Comparison of ENCODE assay signal across 11 cellular contexts in genomic region chr6:144999127-144999526, GRCh38.
"Had no signal": no experiment of that assay in that cellular context is flagged by ENCODE, and none has a peak within 500 bp of the region (broad histone marks: within the 10 kb centered on the region; RNA-seq: fewer than 3 reads in every experiment).

No MANE protein-coding gene starts in this region.

- H3K4me1 ChIP-seq: esophagus squamous epithelium, lower lobe of right lung had no signal

- DNase-seq: activated CD4-positive, alpha-beta T cell treated with anti-CD3 and anti-CD28 coated beads, Interleukin-2, amount 10 ng/mL, durations not matched to agents 24 days and 14 days; activated naive CD4-positive, alpha-beta T cell treated with anti-CD3 and anti-CD28 coated beads, Interleukin-2, amount 10 ng/mL, durations not matched to agents 7 days and 5 days; esophagus squamous epithelium; immature natural killer cell; lower lobe of right lung; naive B cell; retina; T-helper 1 cell; trophoblast cell had no signal

- H3K9me3 Mint-ChIP-seq: activated CD4-positive, alpha-beta T cell treated with anti-CD3 and anti-CD28 coated beads, Interleukin-2, amount 10 ng/mL, durations not matched to agents 24 days and 14 days; activated naive CD4-positive, alpha-beta T cell treated with anti-CD3 and anti-CD28 coated beads, Interleukin-2, amount 10 ng/mL, durations not matched to agents 7 days and 5 days; immature natural killer cell had no signal

- H3K4me1 Mint-ChIP-seq: activated CD4-positive, alpha-beta T cell treated with anti-CD3 and anti-CD28 coated beads, Interleukin-2, amount 10 ng/mL, durations not matched to agents 24 days and 14 days; activated naive CD4-positive, alpha-beta T cell treated with anti-CD3 and anti-CD28 coated beads, Interleukin-2, amount 10 ng/mL, durations not matched to agents 7 days and 5 days; immature natural killer cell; naive B cell; WTC11 had no signal

- H3K36me3 ChIP-seq: esophagus squamous epithelium, lower lobe of right lung had no signal

- H3K27me3 Mint-ChIP-seq: activated naive CD4-positive, alpha-beta T cell treated with anti-CD3 and anti-CD28 coated beads, Interleukin-2, amount 10 ng/mL, durations not matched to agents 7 days and 5 days had no signal

- ATAC-seq: lower lobe of right lung, WTC11 had no signal

- H3K36me3 Mint-ChIP-seq: activated naive CD4-positive, alpha-beta T cell treated with anti-CD3 and anti-CD28 coated beads, Interleukin-2, amount 10 ng/mL, durations not matched to agents 7 days and 5 days; immature natural killer cell; naive B cell; WTC11 had no signal

- H3K4me3 Mint-ChIP-seq: activated CD4-positive, alpha-beta T cell treated with anti-CD3 and anti-CD28 coated beads, Interleukin-2, amount 10 ng/mL, durations not matched to agents 24 days and 14 days; activated naive CD4-positive, alpha-beta T cell treated with anti-CD3 and anti-CD28 coated beads, Interleukin-2, amount 10 ng/mL, durations not matched to agents 7 days and 5 days; immature natural killer cell; naive B cell; WTC11 had no signal

- H3K9me3 ChIP-seq: esophagus squamous epithelium, lower lobe of right lung had no signal

- H3K27me3 ChIP-seq: esophagus squamous epithelium had no signal

- H3K4me3 ChIP-seq: esophagus squamous epithelium, lower lobe of right lung, skin epidermis had no signal

- H3K27ac ChIP-seq: esophagus squamous epithelium, lower lobe of right lung, skin epidermis had no signal

- H3K27ac Mint-ChIP-seq: activated CD4-positive, alpha-beta T cell treated with anti-CD3 and anti-CD28 coated beads, Interleukin-2, amount 10 ng/mL, durations not matched to agents 24 days and 14 days; activated naive CD4-positive, alpha-beta T cell treated with anti-CD3 and anti-CD28 coated beads, Interleukin-2, amount 10 ng/mL, durations not matched to agents 7 days and 5 days; immature natural killer cell; naive B cell; WTC11 had no signal
